ENCODE assay signal across 1 cellular context in genomic region chr20:3250091-3250504, GRCh38.
TF ChIP-seq lines count a peak whose summit lies in the region.

No MANE protein-coding gene starts in this region.

TF ChIP-seq in SK-N-SH, 30 proteins besides CTCF, POLR2A, EP300 and RAD21 (continued from another document):
- TF ChIP-seq USF1 (IDR thresholded peaks at IDR 0.05; ENCODE audit: borderline replicate concordance, low read depth): no peak
- no peak for TF ChIP-seq JUND (IDR thresholded peaks at IDR 0.05)
- TF ChIP-seq RXRA (IDR thresholded peaks at IDR 0.05; ENCODE audit: borderline replicate concordance, low read depth): no peak
- TF ChIP-seq GATA2 (CRISPR knock-in tag; IDR thresholded peaks at IDR 0.05): no peak
- no peak for TF ChIP-seq RFX5 (IDR thresholded peaks at IDR 0.05; ENCODE audit: low read length)
- no peak for TF ChIP-seq USF2 (IDR thresholded peaks at IDR 0.05; ENCODE audit: borderline replicate concordance, low read depth, low read length)
- TF ChIP-seq POLR2AphosphoS5 (IDR thresholded peaks at IDR 0.05; ENCODE audit: low read depth, low read length): no peak
- no peak for TF ChIP-seq REST (IDR thresholded peaks at IDR 0.05; ENCODE audit: low read depth, low read length)
